ENCODE assay signal across 1 cellular context in genomic region chr4:186149872-186150271, GRCh38.
TF ChIP-seq lines count a peak whose summit lies in the region.

No MANE protein-coding gene starts in this region.

TF ChIP-seq in K562, 482 proteins besides CTCF, POLR2A, EP300 and RAD21 (continued from another document):
- TF ChIP-seq CTCFL (IDR thresholded peaks at IDR 0.05; ENCODE audit: borderline replicate concordance, insufficient read depth, low read depth, low read length, poor library complexity, severe bottlenecking): peak; percentile 3
